Comparison of ENCODE assay signal across 11 cellular contexts in genomic region chr22:36901411-36902142, GRCh38. TPM values are rescaled to one million over a fixed set of nuclear protein-coding genes. Genes with fewer than 3 reads are reported as not detected.
DNase-seq lines count a peak whose midpoint lies in the region; ATAC-seq, FAIRE-seq and TF ChIP-seq lines count a peak whose summit lies in the region.
"Had no signal": no experiment of that assay in that cellular context is flagged by ENCODE, and none has a peak within 500 bp of the region (broad histone marks: within the 10 kb centered on the region; RNA-seq: fewer than 3 reads in every experiment).

No MANE protein-coding gene starts in this region.

- DNase-seq in GM12864 (ENCODE audit: low read depth) = peak; percentile 70
- peak; percentile 80 for DNase-seq in GM20000 (ENCODE audit: low spot score)
- peak; percentile 90 for DNase-seq in GM12878 (ENCODE audit: low read depth, low spot score)
- DNase-seq in activated CD8-positive, alpha-beta memory T cell treated with anti-CD3 and anti-CD28 coated beads, Interleukin-2, amount 50 U/mL, for 48 hours = no peak
- DNase-seq in RPMI8226 = no peak
- DNase-seq in stimulated activated CD4-positive, alpha-beta T cell treated with anti-CD3 and anti-CD28 coated beads, Interleukin-2, amount 100 ng/mL, for 48 hours = no peak
- DNase-seq in sciatic nerve (ENCODE audit: low spot score) = no peak
- DNase-seq: DMS 273 treated with DMSO at 0.1 percent for 48 hours, WERI-Rb-1 had no signal

- H3K4me1 ChIP-seq in GM12878 (ENCODE audit: control insufficient read depth, insufficient read depth, low read length) = peaks cover 33% of the 10 kb centered on the region

- TF ChIP-seq POLR2A in GM12878 (IDR thresholded peaks at IDR 0.05; ENCODE audit: low read depth, low read length) = 0 out of 2 replicates have a peak, but pooled peaks have one; percentile 22

- H3K79me2 ChIP-seq in GM12878 (ENCODE audit: control insufficient read depth, insufficient read depth, low read length) = no peaks in the 10 kb centered on the region

- no peaks in the 10 kb centered on the region for H3K27me3 ChIP-seq in GM12878 (replicated peaks in 1 of 2; ENCODE audit: control insufficient read depth in 2 of 2, insufficient read depth in 2 of 2, low read length in 1 of 2)

- in situ Hi-C loops in GM12878 (cut with MboI) = no loop called here

- intact Hi-C loops in GM12878 (cut with micrococcal nuclease; ENCODE audit: unreplicated experiment) = loop anchor here (1.0 to 2.0 kb wide), 3 partner anchors 19 to 40 kb away; partner anchors contain the start of gene NCF4
- intact Hi-C loops in sciatic nerve (cut with DNase I) = no loop called here

- H3K4me2 ChIP-seq in GM12878 (ENCODE audit: control insufficient read depth, insufficient read depth) = peak overlapping the region; percentile 72

- peak; percentile 90 for FAIRE-seq in GM12878 (lab: Jason Lieb, UNC)

- H3K27ac ChIP-seq in GM12878 (ENCODE audit: control insufficient read depth, insufficient read depth) = peak overlapping the region; percentile 80
- H3K27ac ChIP-seq: WERI-Rb-1 had no signal

- H3K4me3 ChIP-seq in GM12864 (ENCODE audit: low read depth, low read length) = no peak overlapping the region; the same call in 1 of the 2 replicates
- H3K4me3 ChIP-seq in GM12878 = peak overlapping the region; percentile 35; the same call in 1 of the 2 replicates

- POLR2A ChIA-PET in GM12878 (lab: Charles Lee) = interaction anchor here (0.5 to 6.1 kb wide), 11 partner anchors 9 to 42 kb away, joined by 3 to 51 read pairs (median 6); partner anchors contain the start of genes CSF2RB and NCF4

- TF ChIP-seq RAD21 in GM12878 (IDR thresholded peaks at IDR 0.05; ENCODE audit: insufficient read depth, low read depth, low read length) = no peak

- RAD21 ChIA-PET in GM12878 (lab: Charles Lee; ENCODE audit: unreplicated experiment) = interaction anchor here (0.8 to 6.0 kb wide), 13 partner anchors 11 to 75 kb away, joined by 3 to 78 read pairs (median 6); partner anchors contain the start of genes CSF2RB and NCF4

- WGBS in GM12878 (ENCODE audit: insufficient coverage, insufficient replicate concordance, low lambda C conversion rate, missing lambda C conversion rate) = 5% methylated on average over 13 of the region's 13 CpGs

- ATAC-seq in HG03457 (IDR thresholded peaks at IDR 0.05; ENCODE audit: unreplicated experiment) (peak; percentile 47), GM12878 (peak; percentile 85), sciatic nerve (no peak)

- no peaks in the 10 kb centered on the region; the same call in 1 of the 3 replicates for H3K9me3 ChIP-seq in GM12878 (replicated peaks; ENCODE audit: control insufficient read depth, insufficient read depth, low read length)

- peak overlapping the region; percentile 21 for H3K9ac ChIP-seq in GM12878 (ENCODE audit: control insufficient read depth, insufficient read depth, low read length)

- peak; percentile 60 to 84 for TF ChIP-seq EP300 in GM12878 (IDR thresholded peaks at IDR 0.05; ENCODE audit: borderline replicate concordance in 1 of 2, control insufficient read depth in 1 of 2, low read depth in 2 of 2, low read length in 2 of 2)

- BruUV-seq in GM12878 (replicated peaks; lab: Mats Ljungman, UMichigan) = no TSS peak

- H4K20me1 ChIP-seq in GM12878 (ENCODE audit: control insufficient read depth, insufficient read depth) = no peaks in the 10 kb centered on the region

- TF ChIP-seq CTCF in GM12864 (IDR thresholded peaks at IDR 0.05; ENCODE audit: low read depth, low read length, missing control alignments) (no peak), GM20000 (IDR thresholded peaks at IDR 0.05; ENCODE audit: extremely low read depth, missing control alignments) (no peak), GM12878 (IDR thresholded peaks at IDR 0.05 in 2 of 3, conservative IDR thresholded peaks at IDR 0.05 in 1 of 3; ENCODE audit: control insufficient read depth in 2 of 3, extremely low read depth in 1 of 3, insufficient read depth in 1 of 3, low read depth in 3 of 3, low read length in 3 of 3) (0 out of 6 replicates have a peak, but pooled peaks of 1 of the 3 experiments have one; percentile 3)

- no peaks in the 10 kb centered on the region for H3K36me3 ChIP-seq in GM12878 (ENCODE audit: control insufficient read depth in 2 of 2, insufficient read depth in 2 of 2, low read length in 1 of 2)
- H3K36me3 ChIP-seq: WERI-Rb-1 had no signal

- peak overlapping the region; percentile 62 for H2AFZ ChIP-seq in GM12878 (ENCODE audit: control insufficient read depth, low read depth, low read length)

- CTCF ChIA-PET in GM12878 (lab: Yijun Ruan, JAX) = interaction anchor here (1.2 to 3.7 kb wide), 8 partner anchors 9 to 76 kb away, joined by 5 to 21 read pairs (median 9); partner anchors contain the start of gene CSF2RB

- SMC1A ChIA-PET in GM12878 (lab: Charles Lee; ENCODE audit: uncharacterized antibody, unreplicated experiment) = interaction anchor here (0.8 to 7.8 kb wide), 15 partner anchors 9 to 75 kb away, joined by 3 to 72 read pairs (median 5); partner anchors contain the start of genes CSF2RB and NCF4

TF ChIP-seq in GM12878, 131 proteins besides CTCF, POLR2A, EP300 and RAD21 (continues in another document):
- TF ChIP-seq SREBF1 (IDR thresholded peaks at IDR 0.05; ENCODE audit: low read length) = no peak
- TF ChIP-seq CBX3 (IDR thresholded peaks at IDR 0.05; ENCODE audit: borderline replicate concordance, low read depth) = no peak
- TF ChIP-seq TCF7 (IDR thresholded peaks at IDR 0.05; ENCODE audit: borderline replicate concordance) = peak; percentile 44; the same call in 1 of the 2 replicates
- TF ChIP-seq POLR2AphosphoS2 (IDR thresholded peaks at IDR 0.05; ENCODE audit: low read depth, low read length) = no peak
- TF ChIP-seq BCLAF1 (IDR thresholded peaks at IDR 0.05) = no peak
- peak; percentile 72; the same call in 1 of the 2 replicates for TF ChIP-seq MYB (IDR thresholded peaks at IDR 0.05; ENCODE audit: borderline replicate concordance, low read depth, low read length)
- TF ChIP-seq GABPA (IDR thresholded peaks at IDR 0.05; ENCODE audit: low read depth) = no peak
- TF ChIP-seq ZSCAN29 (IDR thresholded peaks at IDR 0.05) = 0 out of 2 replicates have a peak, but pooled peaks have one; percentile 10
- TF ChIP-seq ZNF24 (IDR thresholded peaks at IDR 0.05) = no peak
- peak; percentile 75 for TF ChIP-seq MTA2 (IDR thresholded peaks at IDR 0.05; ENCODE audit: low read depth)

RNA-seq across cellular contexts. Expression of gene CSF2RB, which starts 11.9 kb away (rescaled TPM):
- 70.3 and 76.1 TPM in 2 replicates for total RNA-seq in GM12878 (2013; cell fraction: nucleolus; rRNA removed)
- total RNA-seq in GM12878 (2014; rRNA removed) (9.4 and 10.1 TPM in 2 replicates), GM12878 (2014; rRNA removed; fragmentation: Illumina TruSeq; extraction: Trizol) (4.5 and 5.1 TPM in 2 replicates), GM12878 (2021) (8.9 and 9.4 TPM in 2 replicates), sciatic nerve (10.1 TPM)
- 3.2 TPM for polyA plus RNA-seq in GM12878 (2011; ENCODE audit: low read depth)
- polyA plus RNA-seq in GM12878 (2011; rRNA removed) (11.2 and 12.5 TPM in 2 replicates), GM12878 (2014; fragmentation: Illumina TruSeq; extraction: Trizol) (3.3 and 5.6 TPM in 2 replicates), GM12878 (2014; fragmentation: Nextera tagmentation; extraction: Ambion mirVana) (1 to 10 TPM in 1 of 2 experiments, under 1 TPM in 1; 0.82 to 1.5 TPM), GM12878 (2014; rRNA removed) (9.9 and 10.7 TPM in 2 replicates), GM12878 (2016; fragmentation: Nextera tagmentation; extraction: Ambion mirVana) (1 to 10 TPM; 2.7 to 3.5 TPM)
- polyA plus RNA-seq in GM12878 (2011; cell fraction: cytosol; rRNA removed) = 9.3 and 12.2 TPM in 2 replicates
- polyA plus RNA-seq in GM12878 (2011; cell fraction: nucleus; rRNA removed) = 42.1 and 51.7 TPM in 2 replicates
- 8.3 and 8.6 TPM in 2 replicates for polyA plus RNA-seq in GM12878 (2012)
- 10.5 and 25.9 TPM in 2 replicates for polyA minus RNA-seq in GM12878 (2011; rRNA and poly(A)+ RNA removed)
- polyA minus RNA-seq in GM12878 (2011; cell fraction: cytosol; rRNA and poly(A)+ RNA removed) = 5.3 and 5.5 TPM in 2 replicates
- 11.3 and 11.5 TPM in 2 replicates for polyA minus RNA-seq in GM12878 (2011; cell fraction: nucleus; rRNA and poly(A)+ RNA removed)
- total RNA-seq: NCI-H460 had no signal

RNA-seq across cellular contexts. Expression of gene NCF4, which starts 40.8 kb away (rescaled TPM):
- 26.0 and 26.7 TPM in 2 replicates for total RNA-seq in GM12878 (2013; cell fraction: nucleolus; rRNA removed)
- total RNA-seq in GM12878 (2014; rRNA removed) (91.2 and 96.2 TPM in 2 replicates), GM12878 (2014; rRNA removed; fragmentation: Illumina TruSeq; extraction: Trizol) (58.5 and 59.3 TPM in 2 replicates), GM12878 (2021) (65.6 and 66.5 TPM in 2 replicates), sciatic nerve (30.4 TPM)
- 15.4 TPM for polyA plus RNA-seq in GM12878 (2011; ENCODE audit: low read depth)
- polyA plus RNA-seq in GM12878 (2011; rRNA removed) (74.5 and 136 TPM in 2 replicates), GM12878 (2014; fragmentation: Illumina TruSeq; extraction: Trizol) (24.9 and 56.8 TPM in 2 replicates), GM12878 (2014; fragmentation: Nextera tagmentation; extraction: Ambion mirVana) (10 to 100 TPM; 22.9 to 29.8 TPM), GM12878 (2014; rRNA removed) (82.2 and 90.3 TPM in 2 replicates), GM12878 (2016; fragmentation: Nextera tagmentation; extraction: Ambion mirVana) (10 to 100 TPM; 78.5 to 84.5 TPM)
- polyA plus RNA-seq in GM12878 (2011; cell fraction: cytosol; rRNA removed) = 163 and 194 TPM in 2 replicates
- polyA plus RNA-seq in GM12878 (2011; cell fraction: nucleus; rRNA removed) = 239 and 247 TPM in 2 replicates
- polyA plus RNA-seq in GM12878 (2012) = 24.0 and 30.9 TPM in 2 replicates
- 76.7 and 132 TPM in 2 replicates for polyA minus RNA-seq in GM12878 (2011; rRNA and poly(A)+ RNA removed)
- 33.1 and 37.9 TPM in 2 replicates for polyA minus RNA-seq in GM12878 (2011; cell fraction: cytosol; rRNA and poly(A)+ RNA removed)
- polyA minus RNA-seq in GM12878 (2011; cell fraction: nucleus; rRNA and poly(A)+ RNA removed) = 27.1 and 35.8 TPM in 2 replicates
- total RNA-seq: NCI-H460 had no signal

Comparison
In these comparisons a context has a peak if more than half of its experiments do, and no peak if none do; other contexts are left out.
1. DNase-seq: peak in GM12864 (single experiment), GM20000 (single experiment) and GM12878 (single experiment); none in activated CD8-positive, alpha-beta memory T cell treated with anti-CD3 and anti-CD28 coated beads, Interleukin-2, amount 50 U/mL, for 48 hours (single experiment), RPMI8226 (single experiment), stimulated activated CD4-positive, alpha-beta T cell treated with anti-CD3 and anti-CD28 coated beads, Interleukin-2, amount 100 ng/mL, for 48 hours (0 of 2) and sciatic nerve (single experiment).